Comparison of ENCODE assay signal across 12 cellular contexts in the genomic region with DNA sequence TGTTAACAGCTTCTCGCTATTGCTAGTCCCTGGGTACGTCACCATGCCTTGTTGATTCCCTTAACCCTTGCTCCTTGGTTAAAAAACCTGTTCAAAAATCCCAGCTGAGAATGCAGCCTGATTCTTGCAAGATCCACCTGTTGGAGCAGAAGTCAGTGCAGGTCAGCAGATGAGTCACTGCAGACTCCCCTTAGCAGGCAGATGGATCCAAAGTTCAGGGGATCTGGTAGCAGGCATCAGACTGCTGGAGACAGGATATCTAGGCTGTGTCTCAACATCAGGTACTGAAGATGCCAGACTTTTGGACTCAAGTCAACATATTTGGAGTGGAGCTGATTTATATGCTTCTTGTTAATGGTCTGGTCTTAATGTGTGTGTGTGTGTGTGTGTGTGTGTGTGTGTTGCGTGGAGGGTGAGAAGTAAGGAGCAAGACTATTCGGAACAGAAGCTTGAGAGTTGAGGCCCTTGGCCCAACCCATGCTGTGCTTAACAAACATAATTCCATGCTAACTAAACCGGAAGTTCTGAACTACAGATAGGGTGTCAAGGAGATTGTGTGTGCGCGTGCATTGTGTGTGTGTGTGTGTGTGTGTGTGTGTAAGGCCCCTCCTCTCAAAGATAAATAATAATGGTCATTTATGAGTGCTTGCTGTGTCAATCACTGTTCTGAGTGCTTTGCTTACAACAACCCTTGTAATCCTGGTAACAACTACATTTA. TPM values are rescaled to one million over a fixed set of nuclear protein-coding genes. Genes with fewer than 3 reads are reported as not detected.
DNase-seq lines count a peak whose midpoint lies in the region; ATAC-seq, FAIRE-seq and TF ChIP-seq lines count a peak whose summit lies in the region.
"Had no signal": no experiment of that assay in that cellular context is flagged by ENCODE, and none has a peak within 500 bp of the region (broad histone marks: within the 10 kb centered on the region; RNA-seq: fewer than 3 reads in every experiment).

No MANE protein-coding gene starts in this region.

- 92 to 95% (median 93%) methylated on average over 7 of the region's 7 CpGs for WGBS in psoas muscle, 3 donors

- no peak for ATAC-seq in stimulated activated naive CD8-positive, alpha-beta T cell treated with anti-CD3 and anti-CD28 coated beads, Interleukin-15, amount 100 ng/mL, for 72 hours
- ATAC-seq in WTC11 (no peak), psoas muscle (no peak)

- H3K27me3 ChIP-seq in psoas muscle (ENCODE audit: insufficient read depth in 3 of 3, low read length in 2 of 3) (no peaks in the 10 kb centered on the region), Karpas-422 (ENCODE audit: low read length) (no peaks in the 10 kb centered on the region)

- FAIRE-seq in GM19239 (lab: Jason Lieb, UNC), result no peak

- H3K9me3 ChIP-seq in psoas muscle (no peaks in the 10 kb centered on the region), Karpas-422 (ENCODE audit: low read length) (no peaks in the 10 kb centered on the region)
- H3K9me3 ChIP-seq: heart right ventricle had no signal

- H3K27me3 Mint-ChIP-seq in stimulated activated naive CD8-positive, alpha-beta T cell treated with anti-CD3 and anti-CD28 coated beads, Interleukin-15, Interleukin-2, amounts not matched to agents 100 ng/mL and 50 ng/mL, for 24 hours, result peaks cover 24% of the 10 kb centered on the region
- peaks cover 25% of the 10 kb centered on the region for H3K27me3 Mint-ChIP-seq in stimulated activated naive CD8-positive, alpha-beta T cell treated with anti-CD3 and anti-CD28 coated beads, Interleukin-15, amount 100 ng/mL, for 72 hours
- H3K27me3 Mint-ChIP-seq in WTC11 (ENCODE audit: low read depth), result peaks cover 20% of the 10 kb centered on the region

- H2AFZ ChIP-seq in Karpas-422 (ENCODE audit: low read length), result no peak overlapping the region

- H3K9ac ChIP-seq in Karpas-422 (ENCODE audit: low read length), result no peak overlapping the region

- H3K4me3 ChIP-seq in psoas muscle (no peak overlapping the region), Karpas-422 (ENCODE audit: low read length) (no peak overlapping the region)

- no peaks in the 10 kb centered on the region for H3K9me2 ChIP-seq in Karpas-422 (replicated peaks; ENCODE audit: insufficient read depth, low read length)

- no peaks in the 10 kb centered on the region for H4K20me1 ChIP-seq in Karpas-422 (ENCODE audit: insufficient read depth, low read depth, low read length)

- no peak overlapping the region for H3K27ac ChIP-seq in psoas muscle
- no peak overlapping the region for H3K27ac ChIP-seq in Karpas-422 (ENCODE audit: low read length)

- H3K4me1 ChIP-seq in psoas muscle, result no peaks in the 10 kb centered on the region
- H3K4me1 ChIP-seq in Karpas-422 (ENCODE audit: low read length), result peaks cover 13% of the 10 kb centered on the region

- no peaks in the 10 kb centered on the region for H3K36me3 ChIP-seq in psoas muscle (ENCODE audit: insufficient read depth in 1 of 2, low read depth in 1 of 2)
- no peaks in the 10 kb centered on the region for H3K36me3 ChIP-seq in Karpas-422 (ENCODE audit: insufficient read depth, low read length)
- H3K36me3 ChIP-seq: heart right ventricle had no signal

- TF ChIP-seq CTCF in WTC11 (IDR thresholded peaks at IDR 0.05), result no peak
- TF ChIP-seq CTCF in psoas muscle (IDR thresholded peaks at IDR 0.05), result no peak

- H3K4me3 Mint-ChIP-seq in stimulated activated naive CD8-positive, alpha-beta T cell treated with anti-CD3 and anti-CD28 coated beads, Interleukin-15, Interleukin-2, amounts not matched to agents 100 ng/mL and 50 ng/mL, for 24 hours, result peak overlapping the region; percentile 81
- peak overlapping the region in 1 of 2 donors; percentile 11 for H3K4me3 Mint-ChIP-seq in stimulated activated naive CD8-positive, alpha-beta T cell treated with anti-CD3 and anti-CD28 coated beads, Interleukin-15, amount 100 ng/mL, for 72 hours
- peak overlapping the region; percentile 95 for H3K4me3 Mint-ChIP-seq in WTC11

- H3K4me1 Mint-ChIP-seq in stimulated activated naive CD8-positive, alpha-beta T cell treated with anti-CD3 and anti-CD28 coated beads, Interleukin-15, Interleukin-2, amounts not matched to agents 100 ng/mL and 50 ng/mL, for 24 hours (ENCODE audit: low read depth), result peaks cover 15% of the 10 kb centered on the region
- peaks cover 16% of the 10 kb centered on the region for H3K4me1 Mint-ChIP-seq in stimulated activated naive CD8-positive, alpha-beta T cell treated with anti-CD3 and anti-CD28 coated beads, Interleukin-15, amount 100 ng/mL, for 72 hours
- H3K4me1 Mint-ChIP-seq in WTC11, result peaks cover 43% of the 10 kb centered on the region

- CTCF ChIA-PET in WTC11 (lab: Charles Lee), result no interaction called here

- H3K27ac Mint-ChIP-seq in stimulated activated naive CD8-positive, alpha-beta T cell treated with anti-CD3 and anti-CD28 coated beads, Interleukin-15, Interleukin-2, amounts not matched to agents 100 ng/mL and 50 ng/mL, for 24 hours, result no peak overlapping the region
- H3K27ac Mint-ChIP-seq in stimulated activated naive CD8-positive, alpha-beta T cell treated with anti-CD3 and anti-CD28 coated beads, Interleukin-15, amount 100 ng/mL, for 72 hours, result peak overlapping the region in 1 of 2 donors; percentile 63
- no peak overlapping the region for H3K27ac Mint-ChIP-seq in WTC11

- no peaks in the 10 kb centered on the region for H3K79me2 ChIP-seq in Karpas-422 (ENCODE audit: low read length)

- no peak for DNase-seq in stimulated activated naive CD8-positive, alpha-beta T cell treated with anti-CD3 and anti-CD28 coated beads, Interleukin-15, amount 100 ng/mL, for 72 hours
- DNase-seq in WTC11 (ENCODE audit: low spot score) (no peak), left kidney (ENCODE audit: low read depth, low spot score) (peak; percentile 32), COLO829 (ENCODE audit: low spot score) (no peak), psoas muscle (no peak), Karpas-422 (no peak), GM19239 (ENCODE audit: insufficient read length, low spot score) (no peak)
- DNase-seq: activated CD4-positive, alpha-beta T cell treated with anti-CD3 and anti-CD28 coated beads for 48 hours; DND-41; heart right ventricle had no signal

- H3K36me3 Mint-ChIP-seq in stimulated activated naive CD8-positive, alpha-beta T cell treated with anti-CD3 and anti-CD28 coated beads, Interleukin-15, Interleukin-2, amounts not matched to agents 100 ng/mL and 50 ng/mL, for 24 hours (ENCODE audit: low read depth), result no peaks in the 10 kb centered on the region
- H3K36me3 Mint-ChIP-seq in WTC11, result no peaks in the 10 kb centered on the region

- no peak overlapping the region for H3K4me2 ChIP-seq in Karpas-422 (ENCODE audit: low read depth, low read length, poor library complexity, severe bottlenecking)

- no peaks in the 10 kb centered on the region for H3K9me3 Mint-ChIP-seq in stimulated activated naive CD8-positive, alpha-beta T cell treated with anti-CD3 and anti-CD28 coated beads, Interleukin-15, Interleukin-2, amounts not matched to agents 100 ng/mL and 50 ng/mL, for 24 hours
- no peaks in the 10 kb centered on the region for H3K9me3 Mint-ChIP-seq in stimulated activated naive CD8-positive, alpha-beta T cell treated with anti-CD3 and anti-CD28 coated beads, Interleukin-15, amount 100 ng/mL, for 72 hours
- H3K9me3 Mint-ChIP-seq in WTC11, result no peaks in the 10 kb centered on the region

- POLR2A ChIA-PET in WTC11 (lab: Charles Lee), result interaction anchor here (0.6 kb wide), 1 partner anchor 388 kb away, joined by 3 read pairs; no protein-coding TSS in a partner anchor

- intact Hi-C loops in psoas muscle (cut with DNase I), result no loop called here

TF ChIP-seq in WTC11, 78 proteins besides CTCF, POLR2A, EP300 and RAD21 (continues in another document):
- TF ChIP-seq USF2 (CRISPR knock-in tag; IDR thresholded peaks at IDR 0.05), result no peak
- no peak for TF ChIP-seq ZNF425 (CRISPR knock-in tag; conservative IDR thresholded peaks at IDR 0.05)

RNA-seq across cellular contexts. Expression of gene C3orf52, which starts 1.1 kb away (rescaled TPM):
- 10.2 to 14.3 TPM (median 10.3 TPM) in 3 replicates for total RNA-seq in WTC11 (2021)
- 1 to 10 TPM in 3 of 4 donors, under 1 TPM in 1; 0.86 to 2.8 (median 2.0) TPM for total RNA-seq in psoas muscle
- polyA plus RNA-seq in psoas muscle, result 1 to 10 TPM in 2 of 3 donors, under 1 TPM in 1; 0.62 to 5.9 (median 1.9) TPM
- 0.07 and 0.52 TPM in 2 replicates for total RNA-seq in Karpas-422 (2014; rRNA removed; shearing (Covaris generic); ENCODE audit: low replicate concordance)

RNA-seq across cellular contexts. Expression of gene GCSAM, which starts 47.9 kb away (rescaled TPM):
- total RNA-seq in WTC11 (2021) (0.07 to 0.17 TPM in 2 of 3 replicates, not detected in the other), psoas muscle (not detected)
- under 1 TPM; 0.01 to 0.25 (median 0.04) TPM for polyA plus RNA-seq in psoas muscle
- 39.2 and 130 TPM in 2 replicates for total RNA-seq in Karpas-422 (2014; rRNA removed; shearing (Covaris generic); ENCODE audit: low replicate concordance)

RNA-seq across cellular contexts. Expression of gene TMPRSS7, which starts 50.6 kb away (rescaled TPM):
- total RNA-seq in WTC11 (2021) (not detected in 3 replicates), psoas muscle (not detected)
- not detected for polyA plus RNA-seq in psoas muscle
- not detected in 2 replicates for total RNA-seq in Karpas-422 (2014; rRNA removed; shearing (Covaris generic); ENCODE audit: low replicate concordance)
- total RNA-seq: heart right ventricle, osteoblast had no signal
- polyA plus RNA-seq: heart right ventricle had no signal

Comparison
In these comparisons a context has a peak if more than half of its experiments do, and no peak if none do; other contexts are left out.
1. RNA of gene GCSAM, which starts 47.9 kb away (total RNA-seq): 39.2 to 130 TPM in Karpas-422; 0.07 to 0.17 TPM in WTC11 and not detected in psoas muscle; every median in the first group is over 10 times any median in the second.